In the genomic region with DNA sequence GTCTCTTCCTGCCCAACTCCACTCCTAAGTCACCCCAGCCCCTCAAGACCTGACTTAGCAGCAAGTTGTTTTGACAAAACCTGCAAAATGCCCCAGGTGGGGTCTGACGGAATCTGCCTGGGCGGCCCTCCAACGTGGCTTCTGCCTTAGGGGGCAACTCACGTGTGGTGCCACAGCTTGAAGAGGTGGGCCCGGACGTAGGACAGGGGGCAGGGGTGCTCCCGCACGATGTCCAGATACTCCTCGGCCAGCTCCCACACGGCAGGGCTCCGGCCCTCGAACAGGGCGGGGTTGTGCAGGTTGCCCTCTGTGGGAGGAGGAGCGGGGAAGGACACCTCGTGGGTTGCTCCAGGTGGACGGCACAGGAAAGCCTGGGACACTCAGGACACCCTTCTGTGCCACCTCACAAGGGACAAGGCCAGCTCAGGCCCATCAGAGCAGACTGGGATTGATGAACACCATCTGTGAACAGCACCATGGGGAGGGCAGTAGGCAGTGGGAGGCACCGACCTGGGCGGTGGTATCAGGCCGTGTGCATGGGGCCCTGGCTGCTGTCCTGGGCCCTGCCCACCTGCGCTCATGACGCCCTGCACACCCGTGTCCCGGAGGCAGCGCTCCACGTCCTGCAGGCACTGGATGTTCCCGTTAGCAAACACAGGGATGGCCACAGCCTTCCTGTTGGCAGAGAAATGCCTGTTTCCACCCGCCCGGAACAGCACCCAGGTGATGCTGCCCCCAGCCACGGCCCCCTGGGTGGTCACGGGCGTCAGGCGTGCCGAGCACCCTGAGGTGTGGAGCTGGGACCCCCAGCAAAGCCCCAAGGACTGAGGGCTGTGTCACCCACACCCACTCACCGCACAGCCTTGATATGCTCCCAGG, we compare ENCODE assay signal across 20 cellular contexts. TPM values are rescaled to one million over a fixed set of nuclear protein-coding genes. Genes with fewer than 3 reads are reported as not detected.
DNase-seq lines count a peak whose midpoint lies in the region; ATAC-seq, FAIRE-seq and TF ChIP-seq lines count a peak whose summit lies in the region.
"Had no signal": no experiment of that assay in that cellular context is flagged by ENCODE, and none has a peak within 500 bp of the region (broad histone marks: within the 10 kb centered on the region; RNA-seq: fewer than 3 reads in every experiment).

No MANE protein-coding gene starts in this region.

- H4K20me1 ChIP-seq in GM23338 (replicated peaks; ENCODE audit: insufficient read depth) (no peaks in the 10 kb centered on the region), K562 (replicated peaks; ENCODE audit: control insufficient read depth, insufficient read depth, low read length) (peaks cover 7% of the 10 kb centered on the region)

- CTCF ChIA-PET in K562 (lab: Yijun Ruan, JAX; ENCODE audit: low intra/inter-chr PET ratio), result no interaction called here

- BruUV-seq in K562 (replicated peaks; lab: Mats Ljungman, UMichigan), result no TSS peak

- H3K27me3 Mint-ChIP-seq in activated T-cell treated with anti-CD3 and anti-CD28 coated beads, Interleukin-2, amount 50 U/mL, for 24 hours, result no peaks in the 10 kb centered on the region
- no peaks in the 10 kb centered on the region for H3K27me3 Mint-ChIP-seq in activated T-cell treated with anti-CD3 and anti-CD28 coated beads, Interleukin-2, amount 50 U/mL, for 4 hours (ENCODE audit: low read depth)
- peaks cover 10% of the 10 kb centered on the region for H3K27me3 Mint-ChIP-seq in GM23338 (ENCODE audit: insufficient read depth, low read depth, poor library complexity)

- H3K9me2 ChIP-seq in GM23338 (ENCODE audit: insufficient read depth), result no peaks in the 10 kb centered on the region

- H3K79me2 ChIP-seq in GM23338 (replicated peaks; ENCODE audit: insufficient read depth) (no peaks in the 10 kb centered on the region), K562 (ENCODE audit: control insufficient read depth, insufficient read depth, low read length) (peaks cover 28% of the 10 kb centered on the region)

- no peak for FAIRE-seq in K562 (lab: Jason Lieb, UNC)
- FAIRE-seq in GM12891 (lab: Jason Lieb, UNC), result no peak
- FAIRE-seq: GM18507 had no signal

- in situ Hi-C loops in K562 (cut with MboI), result no loop called here

- peaks cover 5% of the 10 kb centered on the region; the same call in 1 of the 2 replicates for H3F3A ChIP-seq in GM23338 (replicated peaks; ENCODE audit: low read depth)

- H3K4me3 ChIP-seq in GM23338, result no peak overlapping the region
- no peak overlapping the region for H3K4me3 ChIP-seq in K562
- no peak overlapping the region for H3K4me3 ChIP-seq in psoas muscle
- H3K4me3 ChIP-seq in thyroid gland (replicated peaks in 1 of 3), result no peak overlapping the region
- H3K4me3 ChIP-seq: GM23248, SJCRH30 had no signal

- POLR2A ChIA-PET in K562 (lab: Yijun Ruan, JAX), result interaction anchor here (0.5 to 2.5 kb wide), 7 partner anchors 7 to 128 kb away, joined by 3 to 11 read pairs (median 3); a partner anchor contains a TSS

- peak overlapping the region; percentile 61 for H3K27ac Mint-ChIP-seq in activated T-cell treated with anti-CD3 and anti-CD28 coated beads, Interleukin-2, amount 50 U/mL, for 24 hours
- no peak overlapping the region for H3K27ac Mint-ChIP-seq in GM23338

- TF ChIP-seq CTCF in GM23338 (conservative IDR thresholded peaks at IDR 0.05; ENCODE audit: low read depth in 2 of 2), result no peak
- no peak for TF ChIP-seq CTCF in K562 (IDR thresholded peaks at IDR 0.05 in 2 of 3, conservative IDR thresholded peaks at IDR 0.05 in 1 of 3; ENCODE audit: insufficient read depth in 2 of 3, low read depth in 1 of 3, low read length in 3 of 3)
- no peak for TF ChIP-seq CTCF in psoas muscle (IDR thresholded peaks at IDR 0.05)
- no peak for TF ChIP-seq CTCF in thyroid gland (IDR thresholded peaks at IDR 0.05)

- H3K9me1 ChIP-seq in K562 (ENCODE audit: control insufficient read depth, insufficient read depth, low read length), result no peaks in the 10 kb centered on the region

- H3K4me2 ChIP-seq in GM23338 (no peak overlapping the region), K562 (ENCODE audit: insufficient read depth, low read length) (no peak overlapping the region)

- H3K27me3 ChIP-seq in GM23338 (ENCODE audit: insufficient read depth), result no peaks in the 10 kb centered on the region
- H3K27me3 ChIP-seq in K562 (ENCODE audit: control insufficient read depth in 2 of 2, insufficient read depth in 2 of 2, low read length in 2 of 2), result no peaks in the 10 kb centered on the region
- no peaks in the 10 kb centered on the region for H3K27me3 ChIP-seq in psoas muscle (ENCODE audit: insufficient read depth in 3 of 3, low read length in 2 of 3)
- no peaks in the 10 kb centered on the region for H3K27me3 ChIP-seq in thyroid gland
- H3K27me3 ChIP-seq: SJCRH30 had no signal

- ATAC-seq in activated T-cell treated with anti-CD3 and anti-CD28 coated beads, Interleukin-2, amount 50 U/mL, for 4 hours, result no peak
- no peak for ATAC-seq in GM23338
- ATAC-seq in K562, result no peak
- ATAC-seq in psoas muscle, result no peak
- ATAC-seq: HCT116 had no signal

- H3K36me3 ChIP-seq in GM23338 (ENCODE audit: insufficient read depth), result 0 out of 2 replicates have a peak, but pooled peaks cover under 1% of the 10 kb centered on the region
- H3K36me3 ChIP-seq in K562 (ENCODE audit: control insufficient read depth, insufficient read depth, low read length), result peaks cover 81% of the 10 kb centered on the region; the same call in 2 of the 3 replicates
- H3K36me3 ChIP-seq in psoas muscle (ENCODE audit: insufficient read depth in 1 of 2, low read depth in 1 of 2), result peaks cover 10 to 79% of the 10 kb centered on the region in 2 donors
- H3K36me3 ChIP-seq in thyroid gland, result peaks cover 36 to 53% of the 10 kb centered on the region in 2 donors

- no peak overlapping the region for H3K9ac ChIP-seq in K562 (ENCODE audit: insufficient read depth in 1 of 2, low read depth in 2 of 2, low read length in 2 of 2)
- H3K9ac ChIP-seq: GM23248 had no signal

- DNase-seq in activated T-cell treated with anti-CD3 and anti-CD28 coated beads, Interleukin-2, amount 50 U/mL, for 24 hours, result no peak
- DNase-seq in activated T-cell treated with anti-CD3 and anti-CD28 coated beads, Interleukin-2, amount 50 U/mL, for 4 hours, result no peak
- peak; percentile 0 for DNase-seq in GM23338 (ENCODE audit: low spot score)
- DNase-seq in K562 (ENCODE audit: extremely low read depth in 1 of 4, low spot score in 3 of 4), result no peak
- peak; percentile 7 to 51 for DNase-seq in psoas muscle
- no peak for DNase-seq in GM12891 (ENCODE audit: insufficient read length, low spot score)
- no peak for DNase-seq in NCI-H69 (lab: John Stamatoyannopoulos, UW)
- no peak for DNase-seq in thyroid gland
- DNase-seq: 8988T, DMS 273 treated with DMSO at 0.1 percent for 48 hours, GM23248, KG1, NCI-H1105 treated with DMSO at 0.1 percent for 48 hours, NCI-H1694, NCI-H2081 treated with DMSO at 0.1 percent for 48 hours, NCI-H748 treated with DMSO at 0.1 percent for 48 hours, OCI-M1, SJCRH30 had no signal

- no peaks in the 10 kb centered on the region for H3K9me3 ChIP-seq in K562 (replicated peaks; ENCODE audit: control insufficient read depth, insufficient read depth, low read depth, low read length)
- no peaks in the 10 kb centered on the region for H3K9me3 ChIP-seq in psoas muscle
- no peaks in the 10 kb centered on the region for H3K9me3 ChIP-seq in thyroid gland
- H3K9me3 ChIP-seq: SJCRH30 had no signal

- H2AFZ ChIP-seq in GM23338 (no peak overlapping the region), K562 (ENCODE audit: low read depth, low read length) (no peak overlapping the region)
- H2AFZ ChIP-seq: GM23248 had no signal

- H3K4me3 Mint-ChIP-seq in activated T-cell treated with anti-CD3 and anti-CD28 coated beads, Interleukin-2, amount 50 U/mL, for 24 hours, result no peak overlapping the region
- no peak overlapping the region for H3K4me3 Mint-ChIP-seq in activated T-cell treated with anti-CD3 and anti-CD28 coated beads, Interleukin-2, amount 50 U/mL, for 4 hours
- H3K4me3 Mint-ChIP-seq in GM23338, result no peak overlapping the region

- peaks cover 12% of the 10 kb centered on the region for H3K4me1 Mint-ChIP-seq in activated T-cell treated with anti-CD3 and anti-CD28 coated beads, Interleukin-2, amount 50 U/mL, for 24 hours (ENCODE audit: low read depth)
- H3K4me1 Mint-ChIP-seq in activated T-cell treated with anti-CD3 and anti-CD28 coated beads, Interleukin-2, amount 50 U/mL, for 4 hours (ENCODE audit: low read depth), result peaks cover 10% of the 10 kb centered on the region
- H3K4me1 Mint-ChIP-seq in GM23338, result peaks cover 2% of the 10 kb centered on the region; the same call in 2 of the 3 replicates

- intact Hi-C loops in K562 (cut with micrococcal nuclease) (no loop called here), psoas muscle (cut with DNase I) (no loop called here), thyroid gland (cut with DNase I) (no loop called here)

- 91% methylated on average over 28 of the region's 34 CpGs for WGBS in K562 (ENCODE audit: insufficient coverage, low coverage, missing lambda C conversion rate)
- 84 to 89% (median 85%) methylated on average over 33 to 34 of the region's 34 CpGs for WGBS in psoas muscle, 3 donors
- 93 to 94% methylated on average over 19 to 25 of the region's 34 CpGs for WGBS in thyroid gland, 2 donors

- no peaks in the 10 kb centered on the region for H3K9me3 Mint-ChIP-seq in activated T-cell treated with anti-CD3 and anti-CD28 coated beads, Interleukin-2, amount 50 U/mL, for 24 hours
- no peaks in the 10 kb centered on the region for H3K9me3 Mint-ChIP-seq in activated T-cell treated with anti-CD3 and anti-CD28 coated beads, Interleukin-2, amount 50 U/mL, for 4 hours
- no peaks in the 10 kb centered on the region for H3K9me3 Mint-ChIP-seq in GM23338

- TF ChIP-seq RAD21 in K562 (CRISPR knock-in tag; conservative IDR thresholded peaks at IDR 0.05 in 1 of 2, IDR thresholded peaks at IDR 0.05 in 1 of 2), result no peak

- H3K27ac ChIP-seq in GM23338 (ENCODE audit: low read depth), result 0 out of 2 replicates have a peak overlapping the region, but pooled peaks have one; percentile 14
- no peak overlapping the region for H3K27ac ChIP-seq in K562 (ENCODE audit: extremely low read depth, low read depth, low read length)
- H3K27ac ChIP-seq in psoas muscle, result no peak overlapping the region
- no peak overlapping the region for H3K27ac ChIP-seq in thyroid gland
- H3K27ac ChIP-seq: GM23248, SJCRH30 had no signal

- no peak for TF ChIP-seq EP300 in K562 (IDR thresholded peaks at IDR 0.05; ENCODE audit: low read length)

- H3K36me3 Mint-ChIP-seq in activated T-cell treated with anti-CD3 and anti-CD28 coated beads, Interleukin-2, amount 50 U/mL, for 24 hours (ENCODE audit: low read depth), result peaks cover 81% of the 10 kb centered on the region
- H3K36me3 Mint-ChIP-seq in activated T-cell treated with anti-CD3 and anti-CD28 coated beads, Interleukin-2, amount 50 U/mL, for 4 hours (ENCODE audit: insufficient read depth), result peaks cover 7% of the 10 kb centered on the region
- H3K36me3 Mint-ChIP-seq in GM23338 (ENCODE audit: low read depth), result peaks cover 11% of the 10 kb centered on the region

- TF ChIP-seq POLR2A in K562 (conservative IDR thresholded peaks at IDR 0.05) (peak; percentile 23; the same call in 1 of the 2 replicates), GM12891 (IDR thresholded peaks at IDR 0.05; ENCODE audit: low read depth, low read length) (no peak; the same call in 1 of the 2 replicates), thyroid gland (IDR thresholded peaks at IDR 0.05) (no peak)

- H3K4me1 ChIP-seq in GM23338 (ENCODE audit: insufficient read depth), result no peaks in the 10 kb centered on the region
- peaks cover 3 to 90% of the 10 kb centered on the region in 2 experiments; a peak in 3 of 5 replicates for H3K4me1 ChIP-seq in K562 (replicated peaks in 1 of 2; ENCODE audit: control insufficient read depth in 2 of 2, insufficient read depth in 2 of 2, low read length in 2 of 2)
- peaks cover 9% of the 10 kb centered on the region for H3K4me1 ChIP-seq in psoas muscle
- peaks cover 19 to 24% of the 10 kb centered on the region in 2 donors for H3K4me1 ChIP-seq in thyroid gland

RNA-seq across cellular contexts. Expression of a gene that starts 4.3 kb away (rescaled TPM):
- total RNA-seq in activated T-cell treated with anti-CD3 and anti-CD28 coated beads, Interleukin-2, amount 50 U/mL, for 4 hours, result 100 to 1,000 TPM; 323 to 369 (median 326) TPM
- 110 and 122 TPM in 2 replicates for total RNA-seq in GM23338 (2014; rRNA removed; shearing (Covaris generic))
- 66.0 and 105 TPM in 2 replicates for polyA plus RNA-seq in GM23338 (2016; fragmentation: Nextera tagmentation; extraction: Ambion mirVana)
- 125 and 499 TPM in 2 replicates for total RNA-seq in K562 (2011; cell fraction: chromatin; rRNA removed; ENCODE audit: low replicate concordance)
- total RNA-seq in K562 (2011; cell fraction: nucleolus; rRNA removed), result 452 and 491 TPM in 2 replicates
- total RNA-seq in K562 (2011; cell fraction: nucleoplasm; rRNA removed), result 177 and 203 TPM in 2 replicates
- 203 and 249 TPM in 2 replicates for total RNA-seq in K562 (2014; rRNA removed)
- total RNA-seq in K562 (2014; rRNA removed; fragmentation: Illumina TruSeq; extraction: Trizol), result 45.0 and 57.5 TPM in 2 replicates
- 83.1 and 83.9 TPM in 2 replicates for total RNA-seq in K562 (2015; rRNA removed; fragmentation: Illumina TruSeq; extraction: Trizol)
- total RNA-seq in K562 (2021), result 193 and 209 TPM in 2 replicates
- 60.1 and 77.0 TPM in 2 replicates for polyA plus RNA-seq in K562 (2011; rRNA removed)
- polyA plus RNA-seq in K562 (2011; cell fraction: cytosol; rRNA removed), result 62.4 and 118 TPM in 2 replicates
- 712 and 945 TPM in 2 replicates for polyA plus RNA-seq in K562 (2011; cell fraction: nucleus; rRNA removed)
- polyA plus RNA-seq in K562 (2012), result 123 and 178 TPM in 2 replicates
- polyA plus RNA-seq in K562 (2014; fragmentation: Illumina TruSeq; extraction: Trizol), result 97.2 and 99.8 TPM in 2 replicates
- 10 to 100 TPM in 1 of 2 experiments, 1 to 10 TPM in 1; 7.8 to 11.3 TPM for polyA plus RNA-seq in K562 (2014; fragmentation: Nextera tagmentation; extraction: Ambion mirVana)
- 201 and 210 TPM in 2 replicates for polyA plus RNA-seq in K562 (2014; rRNA removed)
- 17.2 and 22.2 TPM in 2 replicates for polyA minus RNA-seq in K562 (2011; rRNA and poly(A)+ RNA removed)
- polyA minus RNA-seq in K562 (2011; cell fraction: cytosol; rRNA and poly(A)+ RNA removed), result 54.0 and 54.3 TPM in 2 replicates
- polyA minus RNA-seq in K562 (2011; cell fraction: nucleus; rRNA and poly(A)+ RNA removed), result 179 and 184 TPM in 2 replicates
- 100 to 1,000 TPM in 3 of 4 donors, 10 to 100 TPM in 1; 72.6 to 136 (median 104) TPM for total RNA-seq in psoas muscle
- 100 to 1,000 TPM; 117 to 170 (median 133) TPM for polyA plus RNA-seq in psoas muscle
- 77.3 TPM for polyA plus RNA-seq in GM12891 (2012; ENCODE audit: low read depth, missing spikeins)
- 10 to 100 TPM; 58.7 to 90.5 (median 75.5) TPM for total RNA-seq in thyroid gland

RNA-seq across cellular contexts. Expression of a gene that starts 9.6 kb away (rescaled TPM):
- total RNA-seq in activated T-cell treated with anti-CD3 and anti-CD28 coated beads, Interleukin-2, amount 50 U/mL, for 4 hours, result 100 to 1,000 TPM; 172 to 183 (median 177) TPM
- 228 and 242 TPM in 2 replicates for total RNA-seq in GM23338 (2014; rRNA removed; shearing (Covaris generic))
- polyA plus RNA-seq in GM23338 (2016; fragmentation: Nextera tagmentation; extraction: Ambion mirVana), result 136 and 148 TPM in 2 replicates
- total RNA-seq in K562 (2011; cell fraction: chromatin; rRNA removed; ENCODE audit: low replicate concordance), result 57.5 and 207 TPM in 2 replicates
- 178 and 205 TPM in 2 replicates for total RNA-seq in K562 (2011; cell fraction: nucleolus; rRNA removed)
- total RNA-seq in K562 (2011; cell fraction: nucleoplasm; rRNA removed), result 87.8 and 88.8 TPM in 2 replicates
- total RNA-seq in K562 (2014; rRNA removed), result 137 and 183 TPM in 2 replicates
- total RNA-seq in K562 (2014; rRNA removed; fragmentation: Illumina TruSeq; extraction: Trizol), result 17.5 and 26.3 TPM in 2 replicates
- total RNA-seq in K562 (2015; rRNA removed; fragmentation: Illumina TruSeq; extraction: Trizol), result 69.9 and 72.5 TPM in 2 replicates
- total RNA-seq in K562 (2021), result 162 and 167 TPM in 2 replicates
- polyA plus RNA-seq in K562 (2011; rRNA removed), result 57.0 and 88.5 TPM in 2 replicates
- polyA plus RNA-seq in K562 (2011; cell fraction: cytosol; rRNA removed), result 94.2 and 226 TPM in 2 replicates
- polyA plus RNA-seq in K562 (2011; cell fraction: nucleus; rRNA removed), result 212 and 255 TPM in 2 replicates
- polyA plus RNA-seq in K562 (2012), result 103 and 115 TPM in 2 replicates
- polyA plus RNA-seq in K562 (2014; fragmentation: Illumina TruSeq; extraction: Trizol), result 74.5 and 111 TPM in 2 replicates
- polyA plus RNA-seq in K562 (2014; fragmentation: Nextera tagmentation; extraction: Ambion mirVana), result 10 to 100 TPM in 1 of 2 experiments, 1 to 10 TPM in 1; 3.1 to 13.4 TPM
- 112 and 123 TPM in 2 replicates for polyA plus RNA-seq in K562 (2014; rRNA removed)
- 31.9 and 46.4 TPM in 2 replicates for polyA minus RNA-seq in K562 (2011; rRNA and poly(A)+ RNA removed)
- polyA minus RNA-seq in K562 (2011; cell fraction: cytosol; rRNA and poly(A)+ RNA removed), result 71.4 and 74.6 TPM in 2 replicates
- polyA minus RNA-seq in K562 (2011; cell fraction: nucleus; rRNA and poly(A)+ RNA removed), result 72.3 and 75.2 TPM in 2 replicates
- 100 to 1,000 TPM in 2 of 4 donors, 10 to 100 TPM in 2; 89.8 to 112 (median 97.7) TPM for total RNA-seq in psoas muscle
- 100 to 1,000 TPM in 2 of 3 donors, 10 to 100 TPM in 1; 87.1 to 114 (median 104) TPM for polyA plus RNA-seq in psoas muscle
- polyA plus RNA-seq in GM12891 (2012; ENCODE audit: low read depth, missing spikeins), result 48.7 TPM
- total RNA-seq in thyroid gland, result 100 to 1,000 TPM in 2 of 4 donors, 10 to 100 TPM in 2; 80.1 to 164 (median 102) TPM

RNA-seq across cellular contexts. Expression of a gene that starts 9.7 kb away (rescaled TPM):
- 10 to 100 TPM; 20.3 to 21.5 (median 20.4) TPM for total RNA-seq in activated T-cell treated with anti-CD3 and anti-CD28 coated beads, Interleukin-2, amount 50 U/mL, for 4 hours
- total RNA-seq in GM23338 (2014; rRNA removed; shearing (Covaris generic)), result 36.9 and 44.7 TPM in 2 replicates
- 18.0 and 18.9 TPM in 2 replicates for polyA plus RNA-seq in GM23338 (2016; fragmentation: Nextera tagmentation; extraction: Ambion mirVana)
- 23.1 and 61.7 TPM in 2 replicates for total RNA-seq in K562 (2011; cell fraction: chromatin; rRNA removed; ENCODE audit: low replicate concordance)
- total RNA-seq in K562 (2011; cell fraction: nucleolus; rRNA removed), result 74.4 and 74.9 TPM in 2 replicates
- 36.5 and 40.5 TPM in 2 replicates for total RNA-seq in K562 (2011; cell fraction: nucleoplasm; rRNA removed)
- total RNA-seq in K562 (2014; rRNA removed), result 23.6 and 28.4 TPM in 2 replicates
- total RNA-seq in K562 (2014; rRNA removed; fragmentation: Illumina TruSeq; extraction: Trizol), result 6.5 and 9.5 TPM in 2 replicates
- 11.1 and 14.3 TPM in 2 replicates for total RNA-seq in K562 (2015; rRNA removed; fragmentation: Illumina TruSeq; extraction: Trizol)
- 26.9 and 30.2 TPM in 2 replicates for total RNA-seq in K562 (2021)
- 9.2 and 17.2 TPM in 2 replicates for polyA plus RNA-seq in K562 (2011; rRNA removed)
- polyA plus RNA-seq in K562 (2011; cell fraction: cytosol; rRNA removed), result 12.2 and 23.8 TPM in 2 replicates
- 144 and 164 TPM in 2 replicates for polyA plus RNA-seq in K562 (2011; cell fraction: nucleus; rRNA removed)
- 16.9 and 35.2 TPM in 2 replicates for polyA plus RNA-seq in K562 (2012)
- 9.0 and 18.5 TPM in 2 replicates for polyA plus RNA-seq in K562 (2014; fragmentation: Illumina TruSeq; extraction: Trizol)
- under 1 TPM; 0.32 to 0.66 TPM for polyA plus RNA-seq in K562 (2014; fragmentation: Nextera tagmentation; extraction: Ambion mirVana)
- polyA plus RNA-seq in K562 (2014; rRNA removed), result 32.6 and 32.8 TPM in 2 replicates
- 2.0 TPM in 2 replicates for polyA minus RNA-seq in K562 (2011; rRNA and poly(A)+ RNA removed)
- 11.7 and 13.1 TPM in 2 replicates for polyA minus RNA-seq in K562 (2011; cell fraction: cytosol; rRNA and poly(A)+ RNA removed)
- 11.4 and 14.3 TPM in 2 replicates for polyA minus RNA-seq in K562 (2011; cell fraction: nucleus; rRNA and poly(A)+ RNA removed)
- 10 to 100 TPM; 27.1 to 37.3 (median 29.3) TPM for total RNA-seq in psoas muscle
- polyA plus RNA-seq in psoas muscle, result 10 to 100 TPM; 31.0 to 40.7 (median 37.3) TPM
- polyA plus RNA-seq in GM12891 (2012; ENCODE audit: low read depth, missing spikeins), result 13.8 TPM
- total RNA-seq in thyroid gland, result 10 to 100 TPM; 36.0 to 49.0 (median 38.3) TPM

RNA-seq across cellular contexts. Expression of a gene that starts 23.8 kb away (rescaled TPM):
- 10 to 100 TPM; 74.2 to 88.6 (median 76.9) TPM for total RNA-seq in activated T-cell treated with anti-CD3 and anti-CD28 coated beads, Interleukin-2, amount 50 U/mL, for 4 hours
- total RNA-seq in GM23338 (2014; rRNA removed; shearing (Covaris generic)), result 84.8 and 86.9 TPM in 2 replicates
- polyA plus RNA-seq in GM23338 (2016; fragmentation: Nextera tagmentation; extraction: Ambion mirVana), result 137 and 147 TPM in 2 replicates
- 78.8 and 254 TPM in 2 replicates for total RNA-seq in K562 (2011; cell fraction: chromatin; rRNA removed; ENCODE audit: low replicate concordance)
- total RNA-seq in K562 (2011; cell fraction: nucleolus; rRNA removed), result 329 and 354 TPM in 2 replicates
- total RNA-seq in K562 (2011; cell fraction: nucleoplasm; rRNA removed), result 133 and 150 TPM in 2 replicates
- total RNA-seq in K562 (2014; rRNA removed), result 165 and 194 TPM in 2 replicates
- total RNA-seq in K562 (2014; rRNA removed; fragmentation: Illumina TruSeq; extraction: Trizol), result 41.1 and 66.0 TPM in 2 replicates
- total RNA-seq in K562 (2015; rRNA removed; fragmentation: Illumina TruSeq; extraction: Trizol), result 76.0 and 90.0 TPM in 2 replicates
- 235 and 256 TPM in 2 replicates for total RNA-seq in K562 (2021)
- 156 and 201 TPM in 2 replicates for polyA plus RNA-seq in K562 (2011; rRNA removed)
- polyA plus RNA-seq in K562 (2011; cell fraction: cytosol; rRNA removed), result 404 and 845 TPM in 2 replicates
- 611 and 714 TPM in 2 replicates for polyA plus RNA-seq in K562 (2011; cell fraction: nucleus; rRNA removed)
- polyA plus RNA-seq in K562 (2012), result 229 and 244 TPM in 2 replicates
- polyA plus RNA-seq in K562 (2014; fragmentation: Illumina TruSeq; extraction: Trizol), result 243 and 274 TPM in 2 replicates
- polyA plus RNA-seq in K562 (2014; fragmentation: Nextera tagmentation; extraction: Ambion mirVana), result 10 to 100 TPM; 21.3 to 50.3 TPM
- polyA plus RNA-seq in K562 (2014; rRNA removed), result 229 and 261 TPM in 2 replicates
- 34.8 and 73.6 TPM in 2 replicates for polyA minus RNA-seq in K562 (2011; rRNA and poly(A)+ RNA removed)
- 67.3 and 81.5 TPM in 2 replicates for polyA minus RNA-seq in K562 (2011; cell fraction: cytosol; rRNA and poly(A)+ RNA removed)
- 104 and 111 TPM in 2 replicates for polyA minus RNA-seq in K562 (2011; cell fraction: nucleus; rRNA and poly(A)+ RNA removed)
- 100 to 1,000 TPM; 111 to 216 (median 155) TPM for total RNA-seq in psoas muscle
- polyA plus RNA-seq in psoas muscle, result 100 to 1,000 TPM; 117 to 158 (median 147) TPM
- polyA plus RNA-seq in GM12891 (2012; ENCODE audit: low read depth, missing spikeins), result 40.2 TPM
- total RNA-seq in thyroid gland, result 100 to 1,000 TPM in 2 of 4 donors, 10 to 100 TPM in 2; 88.6 to 161 (median 114) TPM

RNA-seq across cellular contexts. Expression of a gene that starts 29.8 kb away (rescaled TPM):
- 1 to 10 TPM; 4.1 to 7.7 (median 4.8) TPM for total RNA-seq in activated T-cell treated with anti-CD3 and anti-CD28 coated beads, Interleukin-2, amount 50 U/mL, for 4 hours
- 211 and 293 TPM in 2 replicates for total RNA-seq in GM23338 (2014; rRNA removed; shearing (Covaris generic))
- polyA plus RNA-seq in GM23338 (2016; fragmentation: Nextera tagmentation; extraction: Ambion mirVana) (31.5 and 35.6 TPM in 2 replicates), K562 (2011; rRNA removed) (118 and 135 TPM in 2 replicates), K562 (2014; fragmentation: Illumina TruSeq; extraction: Trizol) (137 and 193 TPM in 2 replicates), K562 (2014; fragmentation: Nextera tagmentation; extraction: Ambion mirVana) (under 1 TPM; 0.23 to 0.28 TPM), K562 (2014; rRNA removed) (281 and 307 TPM in 2 replicates), psoas muscle (under 1 TPM in 2 of 3 donors, not detected in 1; 0.05 to 0.83 TPM)
- 19.4 and 85.2 TPM in 2 replicates for total RNA-seq in K562 (2011; cell fraction: chromatin; rRNA removed; ENCODE audit: low replicate concordance)
- total RNA-seq in K562 (2011; cell fraction: nucleolus; rRNA removed), result 134 and 179 TPM in 2 replicates
- total RNA-seq in K562 (2011; cell fraction: nucleoplasm; rRNA removed), result 71.3 and 86.0 TPM in 2 replicates
- total RNA-seq in K562 (2014; rRNA removed) (292 and 377 TPM in 2 replicates), K562 (2014; rRNA removed; fragmentation: Illumina TruSeq; extraction: Trizol) (21.8 and 30.5 TPM in 2 replicates), K562 (2015; rRNA removed; fragmentation: Illumina TruSeq; extraction: Trizol) (91.3 and 98.6 TPM in 2 replicates), K562 (2021) (133 and 139 TPM in 2 replicates), psoas muscle (not detected), thyroid gland (10 to 100 TPM; 11.8 to 23.8 (median 14.4) TPM)
- 275 and 623 TPM in 2 replicates for polyA plus RNA-seq in K562 (2011; cell fraction: cytosol; rRNA removed)
- polyA plus RNA-seq in K562 (2011; cell fraction: nucleus; rRNA removed), result 159 and 273 TPM in 2 replicates
- polyA plus RNA-seq in K562 (2012), result 51.3 and 82.3 TPM in 2 replicates
- 16.0 and 29.2 TPM in 2 replicates for polyA minus RNA-seq in K562 (2011; rRNA and poly(A)+ RNA removed)
- 66.2 and 68.0 TPM in 2 replicates for polyA minus RNA-seq in K562 (2011; cell fraction: cytosol; rRNA and poly(A)+ RNA removed)
- polyA minus RNA-seq in K562 (2011; cell fraction: nucleus; rRNA and poly(A)+ RNA removed), result 52.2 and 55.2 TPM in 2 replicates
- 3.3 TPM for polyA plus RNA-seq in GM12891 (2012; ENCODE audit: low read depth, missing spikeins)

Comparison
In these comparisons a context has a peak if more than half of its experiments do, and no peak if none do; other contexts are left out.
1. DNase-seq: peak in GM23338 (single experiment) and psoas muscle (2 of 2); none in activated T-cell treated with anti-CD3 and anti-CD28 coated beads, Interleukin-2, amount 50 U/mL, for 24 hours (single experiment), activated T-cell treated with anti-CD3 and anti-CD28 coated beads, Interleukin-2, amount 50 U/mL, for 4 hours (single experiment), K562 (0 of 4), GM12891 (single experiment), NCI-H69 (single experiment) and thyroid gland (0 of 2).